ENCODE assay signal across 16 cellular contexts in genomic region chr12:113967368-113967767, GRCh38. TPM values are rescaled to one million over a fixed set of nuclear protein-coding genes. Genes with fewer than 3 reads are reported as not detected.
DNase-seq lines count a peak whose midpoint lies in the region; ATAC-seq and TF ChIP-seq lines count a peak whose summit lies in the region.
"Had no signal": no experiment of that assay in that cellular context is flagged by ENCODE, and none has a peak within 500 bp of the region (broad histone marks: within the 10 kb centered on the region; RNA-seq: fewer than 3 reads in every experiment).

No MANE protein-coding gene starts in this region.

- no peak overlapping the region for H3K27ac ChIP-seq in OCI-LY3 (ENCODE audit: low read length)
- no peak overlapping the region for H3K27ac ChIP-seq in osteoblast (ENCODE audit: low read depth, low read length)
- H3K27ac ChIP-seq: parathyroid adenoma had no signal

- H3K36me3 Mint-ChIP-seq in activated T-cell treated with anti-CD3 and anti-CD28 coated beads, Interleukin-2, amount 50 U/mL, for 24 hours (ENCODE audit: low read depth): peaks cover 36% of the 10 kb centered on the region
- H3K36me3 Mint-ChIP-seq in effector memory CD8-positive, alpha-beta T cell (ENCODE audit: insufficient read depth): peaks cover 5% of the 10 kb centered on the region
- H3K36me3 Mint-ChIP-seq in endothelial cell (ENCODE audit: low read depth, unreplicated experiment): no peaks in the 10 kb centered on the region

- no peak for DNase-seq in activated T-cell treated with anti-CD3 and anti-CD28 coated beads, Interleukin-2, amount 50 U/mL, for 24 hours
- DNase-seq in activated T-cell treated with anti-CD3 and anti-CD28 coated beads, Interleukin-2, amount 50 U/mL, for 1 hour: no peak
- DNase-seq in effector memory CD8-positive, alpha-beta T cell: no peak
- DNase-seq in osteoblast (ENCODE audit: insufficient read length, low spot score, missing footprints): no peak
- no peak for DNase-seq in G401 (ENCODE audit: low spot score)
- no peak for DNase-seq in endothelial cell (ENCODE audit: low spot score)
- no peak for DNase-seq in lower leg skin (ENCODE audit: low spot score in 2 of 2)
- DNase-seq: activated CD8-positive, alpha-beta memory T cell treated with anti-CD3 and anti-CD28 coated beads, Interleukin-2, amount 50 U/mL, for 4 hours; Calu3; GF-D8; mesenchymal stem cell; NCI-H2081 treated with DMSO at 0.1 percent for 48 hours; NCI-H69; stimulated activated naive CD4-positive, alpha-beta T cell treated with Interleukin-2 at 50 U/mL for 16 hours had no signal

- peaks cover 30% of the 10 kb centered on the region for H3K79me2 ChIP-seq in OCI-LY3 (ENCODE audit: low read length)
- peaks cover 34% of the 10 kb centered on the region for H3K79me2 ChIP-seq in osteoblast (ENCODE audit: insufficient read depth, low read length)
- H3K79me2 ChIP-seq: parathyroid adenoma had no signal

- in situ Hi-C loops in G401 (cut with HindIII; ENCODE audit: low sequenced_read_pairs): no loop called here

- H3K4me1 ChIP-seq in OCI-LY3 (ENCODE audit: low read length): peaks cover 27% of the 10 kb centered on the region
- peaks cover 11% of the 10 kb centered on the region for H3K4me1 ChIP-seq in osteoblast (ENCODE audit: insufficient read depth, low read length)

- H3K27me3 ChIP-seq in OCI-LY3 (ENCODE audit: low read depth, low read length) (no peaks in the 10 kb centered on the region), osteoblast (ENCODE audit: insufficient read depth, low read length) (peaks cover 4% of the 10 kb centered on the region)

- ATAC-seq in effector memory CD8-positive, alpha-beta T cell (replicated peaks): no peak

- H3K4me3 Mint-ChIP-seq in activated T-cell treated with anti-CD3 and anti-CD28 coated beads, Interleukin-2, amount 50 U/mL, for 24 hours: no peak overlapping the region
- peak overlapping the region; percentile 95 to 99 for H3K4me3 Mint-ChIP-seq in effector memory CD8-positive, alpha-beta T cell
- no peak overlapping the region for H3K4me3 Mint-ChIP-seq in endothelial cell (ENCODE audit: unreplicated experiment)

- intact Hi-C loops in lower leg skin (cut with DNase I; ENCODE audit: low total_unique reads): no loop called here

- TF ChIP-seq POLR2A in lower leg skin (IDR thresholded peaks at IDR 0.05): no peak

- H4K20me1 ChIP-seq in OCI-LY3 (ENCODE audit: insufficient read depth, low read length) (no peaks in the 10 kb centered on the region), osteoblast (ENCODE audit: insufficient read depth, low read length) (no peaks in the 10 kb centered on the region)

- H3K9me3 ChIP-seq in OCI-LY3 (ENCODE audit: insufficient read depth, low read length) (no peaks in the 10 kb centered on the region), osteoblast (ENCODE audit: low read depth, low read length) (no peaks in the 10 kb centered on the region)

- 93 to 97% methylated on average over 4 of the region's 4 CpGs for WGBS in lower leg skin, 2 donors

- no peaks in the 10 kb centered on the region for H3K27me3 Mint-ChIP-seq in activated T-cell treated with anti-CD3 and anti-CD28 coated beads, Interleukin-2, amount 50 U/mL, for 24 hours
- peaks cover 0 to 7% of the 10 kb centered on the region in 2 donors for H3K27me3 Mint-ChIP-seq in effector memory CD8-positive, alpha-beta T cell
- H3K27me3 Mint-ChIP-seq in endothelial cell (ENCODE audit: unreplicated experiment): peaks cover 2% of the 10 kb centered on the region

- peak overlapping the region; percentile 15 for H3K27ac Mint-ChIP-seq in activated T-cell treated with anti-CD3 and anti-CD28 coated beads, Interleukin-2, amount 50 U/mL, for 24 hours
- H3K27ac Mint-ChIP-seq in effector memory CD8-positive, alpha-beta T cell: peak overlapping the region; percentile 33 to 97
- no peak overlapping the region for H3K27ac Mint-ChIP-seq in endothelial cell (ENCODE audit: unreplicated experiment)

- TF ChIP-seq CTCF in OCI-LY3 (IDR thresholded peaks at IDR 0.05; ENCODE audit: low read depth, low read length) (no peak), osteoblast (IDR thresholded peaks at IDR 0.05; ENCODE audit: extremely low read depth, low read depth, low read length) (no peak), endothelial cell (IDR thresholded peaks at IDR 0.05; ENCODE audit: unreplicated experiment) (no peak), lower leg skin (IDR thresholded peaks at IDR 0.05) (no peak)

- no peaks in the 10 kb centered on the region for H3K9me3 Mint-ChIP-seq in activated T-cell treated with anti-CD3 and anti-CD28 coated beads, Interleukin-2, amount 50 U/mL, for 24 hours
- H3K9me3 Mint-ChIP-seq in effector memory CD8-positive, alpha-beta T cell: no peaks in the 10 kb centered on the region
- H3K9me3 Mint-ChIP-seq in endothelial cell (ENCODE audit: unreplicated experiment): no peaks in the 10 kb centered on the region

- H3K4me3 ChIP-seq in OCI-LY3 (ENCODE audit: low read length): no peak overlapping the region
- no peak overlapping the region for H3K4me3 ChIP-seq in osteoblast (ENCODE audit: insufficient read depth, low read length)
- H3K4me3 ChIP-seq in lower leg skin (ENCODE audit: low read depth, poor library complexity, severe bottlenecking): no peak overlapping the region

- H3K4me2 ChIP-seq in OCI-LY3 (ENCODE audit: low read length): no peak overlapping the region
- H3K4me2 ChIP-seq in osteoblast (ENCODE audit: insufficient read depth, low read length): no peak overlapping the region

- peak overlapping the region; percentile 90; the same call in 1 of the 2 replicates for H2AFZ ChIP-seq in OCI-LY3 (ENCODE audit: low read depth, low read length)
- H2AFZ ChIP-seq in osteoblast (ENCODE audit: low read length): peak overlapping the region; percentile 96

- H3K36me3 ChIP-seq in OCI-LY3 (replicated peaks; ENCODE audit: low read depth, low read length) (no peaks in the 10 kb centered on the region), osteoblast (ENCODE audit: insufficient read depth, low read length) (no peaks in the 10 kb centered on the region)

- peaks cover 42% of the 10 kb centered on the region for H3K4me1 Mint-ChIP-seq in activated T-cell treated with anti-CD3 and anti-CD28 coated beads, Interleukin-2, amount 50 U/mL, for 24 hours (ENCODE audit: low read depth)
- peaks cover 25 to 38% of the 10 kb centered on the region in 2 donors for H3K4me1 Mint-ChIP-seq in effector memory CD8-positive, alpha-beta T cell (ENCODE audit: low read depth in 2 of 2)
- H3K4me1 Mint-ChIP-seq in endothelial cell (ENCODE audit: unreplicated experiment): peaks cover 14% of the 10 kb centered on the region

- H3K9ac ChIP-seq in OCI-LY3 (ENCODE audit: low read length): no peak overlapping the region
- H3K9ac ChIP-seq: parathyroid adenoma had no signal

RNA-seq across cellular contexts. Expression of gene RBM19, which starts 1.2 kb away (rescaled TPM):
- total RNA-seq in osteoblast: 21.2 and 27.5 TPM in 2 replicates
- 29.7 and 53.9 TPM in 2 replicates for total RNA-seq in G401 (2014; rRNA removed; shearing (Covaris generic))
- total RNA-seq in endothelial cell (ENCODE audit: unreplicated experiment): 27.4 TPM
- 10 to 100 TPM; 20.7 to 41.1 (median 23.4) TPM for total RNA-seq in lower leg skin

Comparison
In these comparisons a context has a peak if more than half of its experiments do, and no peak if none do; other contexts are left out.
1. H3K4me3 Mint-ChIP-seq: peak in effector memory CD8-positive, alpha-beta T cell (2 of 2); none in activated T-cell treated with anti-CD3 and anti-CD28 coated beads, Interleukin-2, amount 50 U/mL, for 24 hours (single experiment) and endothelial cell (single experiment).